Comparison of ENCODE assay signal across 20 cellular contexts in genomic region chr20:43899274-43899878, GRCh38.
"Had no signal": no experiment of that assay in that cellular context is flagged by ENCODE, and none has a peak within 500 bp of the region (broad histone marks: within the 10 kb centered on the region; RNA-seq: fewer than 3 reads in every experiment).

No MANE protein-coding gene starts in this region.

- H3K27ac ChIP-seq: ascending aorta, colonic mucosa, pancreas had no signal

- FAIRE-seq: frontal cortex, pancreas, small intestine, TTC549 had no signal

- H3K4me1 ChIP-seq: colonic mucosa, pancreas had no signal

- H3K36me3 ChIP-seq: ascending aorta, colonic mucosa, pancreas, right lobe of liver had no signal

- H3K4me3 ChIP-seq: ascending aorta, colonic mucosa, pancreas, right lobe of liver had no signal

- ATAC-seq: activated CD8-positive, alpha-beta T cell treated with anti-CD3 and anti-CD28 coated beads for 36 hours; activated naive CD8-positive, alpha-beta T cell treated with anti-CD3 and anti-CD28 coated beads, Interleukin-2, amount 50 U/mL, for 24 hours; activated T-cell treated with anti-CD3 and anti-CD28 coated beads, Interleukin-2, amount 50 U/mL, for 4 hours; naive thymus-derived CD4-positive, alpha-beta T cell had no signal

- DNase-seq: activated B cell treated with CpG ODN at 0.5 μM for 24 hours; activated CD4-positive, alpha-beta T cell treated with anti-CD3 and anti-CD28 coated beads for 48 hours; activated CD8-positive, alpha-beta T cell treated with anti-CD3 and anti-CD28 coated beads for 36 hours; activated effector memory CD4-positive, alpha-beta T cell treated with Interleukin-2 at 50 U/mL for 16 hours; activated naive CD4-positive, alpha-beta T cell treated with anti-CD3 and anti-CD28 coated beads, Interleukin-2, amount 10 ng/mL, durations not matched to agents 7 days and 5 days; activated naive CD8-positive, alpha-beta T cell treated with anti-CD3 and anti-CD28 coated beads, Interleukin-2, amount 50 U/mL, for 24 hours; activated T-cell treated with anti-CD3 and anti-CD28 coated beads, Interleukin-2, amount 50 U/mL, for 4 hours; colonic mucosa; erythroblast; head of caudate nucleus; mesendoderm; naive thymus-derived CD4-positive, alpha-beta T cell; pancreas; small intestine; stimulated activated CD4-positive, alpha-beta T cell treated with anti-CD3 and anti-CD28 coated beads, Interleukin-15, amount 100 ng/mL, for 24 hours; stimulated activated CD4-positive, alpha-beta T cell treated with anti-CD3 and anti-CD28 coated beads, Interleukin-2, amount 100 ng/mL, for 48 hours had no signal

- H3K27me3 ChIP-seq: ascending aorta, colonic mucosa, right lobe of liver had no signal

- H3K9me3 ChIP-seq: colonic mucosa, pancreas, right lobe of liver had no signal
